In genomic region chr3:135503429-135504083, GRCh38 we compare ENCODE assay signal across 8 cellular contexts.
A peak's percentile ranks its signal among the peaks of the same experiment; 100 is the strongest.
DNase-seq lines count a peak whose midpoint lies in the region; ATAC-seq and TF ChIP-seq lines count a peak whose summit lies in the region.

No MANE protein-coding gene starts in this region.

- no peaks in the 10 kb centered on the region for H3K36me3 Mint-ChIP-seq in chondrocyte (ENCODE audit: low read depth)

- no peak overlapping the region for H3K27ac Mint-ChIP-seq in chondrocyte (ENCODE audit: unreplicated experiment)

- peaks cover 11% of the 10 kb centered on the region for H3K27me3 ChIP-seq in Panc1 (ENCODE audit: control insufficient read depth, insufficient read depth, low read length)
- peaks cover 0 to 3% of the 10 kb centered on the region in 2 donors for H3K27me3 ChIP-seq in tibial artery

- H3K36me3 ChIP-seq in Panc1 (ENCODE audit: control insufficient read depth, insufficient read depth, low read length) (no peaks in the 10 kb centered on the region), tibial artery (no peaks in the 10 kb centered on the region)

- POLR2A ChIA-PET in Panc1 (lab: Charles Lee): no interaction called here

- H3K4me1 Mint-ChIP-seq in chondrocyte (ENCODE audit: low read depth): peaks cover 6% of the 10 kb centered on the region

- H3K9me3 Mint-ChIP-seq in chondrocyte (ENCODE audit: low read depth): peaks cover 2% of the 10 kb centered on the region

- in situ Hi-C loops in G401 (cut with HindIII; ENCODE audit: low sequenced_read_pairs): no loop called here
- in situ Hi-C loops in Panc1 (cut with HindIII; ENCODE audit: low pct_unique_long_range_greater_than_20kb, low sequenced_read_pairs): no loop called here

- CTCF ChIA-PET in Panc1 (lab: Charles Lee): interaction anchor here (3.4 kb wide), 1 partner anchor 709 kb away, joined by 21 read pairs; the partner anchor contains the start of gene EPHB1

- no peak overlapping the region for H3K4me3 ChIP-seq in Panc1 (ENCODE audit: low read depth in 2 of 2, low read length in 2 of 2)
- H3K4me3 ChIP-seq in tibial artery: no peak overlapping the region

- BruUV-seq in Panc1 (replicated peaks; lab: Mats Ljungman, UMichigan): no TSS peak

- H3K27me3 Mint-ChIP-seq in chondrocyte (ENCODE audit: low read depth): peaks cover 34% of the 10 kb centered on the region

- H3K4me1 ChIP-seq in Panc1 (ENCODE audit: control insufficient read depth, insufficient read depth, low read length) (no peaks in the 10 kb centered on the region), tibial artery (no peaks in the 10 kb centered on the region)

- H3K27ac ChIP-seq in Panc1 (ENCODE audit: low read length) (no peak overlapping the region), tibial artery (no peak overlapping the region)

- ATAC-seq in GM21529 (IDR thresholded peaks at IDR 0.05; ENCODE audit: unreplicated experiment): peak; percentile 69
- ATAC-seq in Panc1: peak; percentile 97
- peak; percentile 64 for ATAC-seq in left colon

- H3K4me3 Mint-ChIP-seq in chondrocyte (ENCODE audit: unreplicated experiment): no peak overlapping the region

- peak; percentile 88 for DNase-seq in G401 (ENCODE audit: low spot score)
- peak; percentile 50 for DNase-seq in LHCN-M2 (ENCODE audit: low read depth)
- peak; percentile 25 for DNase-seq in Panc1 (ENCODE audit: low read depth, low spot score)
- peak; percentile 87 for DNase-seq in chondrocyte (ENCODE audit: low spot score)
- peak; percentile 28 to 60 for DNase-seq in left colon
- DNase-seq in tibial artery: peak; percentile 24 to 68
- DNase-seq in cortex of kidney (lab: John Stamatoyannopoulos, UW): no peak

- no peaks in the 10 kb centered on the region for H3K9me3 ChIP-seq in Panc1 (ENCODE audit: control insufficient read depth, insufficient read depth, low read depth, low read length)
- no peaks in the 10 kb centered on the region for H3K9me3 ChIP-seq in tibial artery

- intact Hi-C loops in Panc1 (cut with micrococcal nuclease; ENCODE audit: unreplicated experiment): loop anchor here (2.0 to 10.0 kb wide), 2 partner anchors 709 to 899 kb away; partner anchors contain the start of gene EPHB1
- intact Hi-C loops in left colon (cut with DNase I, micrococcal nuclease): loop anchor here in 1 of 2 donors (10.0 kb wide), 1 partner anchor 709 kb away; the partner anchor contains the start of gene EPHB1
- intact Hi-C loops in tibial artery (cut with DNase I; ENCODE audit: low total_unique reads): loop anchor here (5.0 kb wide), 1 partner anchor 706 kb away; the partner anchor contains the start of gene EPHB1

- TF ChIP-seq CTCF in Panc1 (IDR thresholded peaks at IDR 0.05): peak; percentile 86
- TF ChIP-seq CTCF in chondrocyte (IDR thresholded peaks at IDR 0.05): peak; percentile 89
- peak; percentile 27 to 40 for TF ChIP-seq CTCF in tibial artery (IDR thresholded peaks at IDR 0.05)

Comparison
In these comparisons a context has a peak if more than half of its experiments do, and no peak if none do; other contexts are left out.
1. CTCF ChIP-seq: peak in every context shown above with its lines; median percentile 89 in chondrocyte; 86 in Panc1; 34 in tibial artery.